In genomic region chr9:100351508-100351907, GRCh38 we compare ENCODE assay signal across 9 cellular contexts. TPM values are rescaled to one million over a fixed set of nuclear protein-coding genes. Genes with fewer than 3 reads are reported as not detected.
DNase-seq lines count a peak whose midpoint lies in the region; ATAC-seq, FAIRE-seq and TF ChIP-seq lines count a peak whose summit lies in the region.
"Had no signal": no experiment of that assay in that cellular context is flagged by ENCODE, and none has a peak within 500 bp of the region (broad histone marks: within the 10 kb centered on the region; RNA-seq: fewer than 3 reads in every experiment).

No MANE protein-coding gene starts in this region.

- H3K27me3 ChIP-seq in H7 (ENCODE audit: control insufficient read depth, insufficient read depth, low read length) (no peaks in the 10 kb centered on the region), gastroesophageal sphincter (no peaks in the 10 kb centered on the region), skeletal muscle satellite cell (ENCODE audit: control insufficient read depth, insufficient read depth, low read length) (no peaks in the 10 kb centered on the region), small intestine (ENCODE audit: control insufficient read depth in 2 of 2, insufficient read depth in 2 of 2, low read length in 2 of 2) (no peaks in the 10 kb centered on the region)

- H3K9me3 ChIP-seq in gastroesophageal sphincter (no peaks in the 10 kb centered on the region), skeletal muscle satellite cell (replicated peaks; ENCODE audit: low read length) (no peaks in the 10 kb centered on the region), small intestine (ENCODE audit: control insufficient read depth, low read depth) (no peaks in the 10 kb centered on the region)
- H3K9me3 ChIP-seq: mucosa of descending colon had no signal

- DNase-seq in H7 (no peak), small intestine (no peak)
- no peak for DNase-seq in effector CD8-positive, alpha-beta T cell (lab: John Stamatoyannopoulos, UW)

- H3K4me1 ChIP-seq in gastroesophageal sphincter (peaks cover 2 to 36% (median 10%) of the 10 kb centered on the region in 3 donors), skeletal muscle satellite cell (ENCODE audit: control insufficient read depth, insufficient read depth, low read length) (peaks cover 18% of the 10 kb centered on the region), small intestine (ENCODE audit: control insufficient read depth in 2 of 2, insufficient read depth in 1 of 2, low read depth in 1 of 2, low read length in 1 of 2) (peaks cover 2 to 7% of the 10 kb centered on the region in 2 donors)

- H3K9ac ChIP-seq in skeletal muscle satellite cell (ENCODE audit: low read depth, low read length), result peak overlapping the region; percentile 94

- TF ChIP-seq POLR2A in gastroesophageal sphincter (IDR thresholded peaks at IDR 0.05), result no peak

- no peak for TF ChIP-seq EP300 in gastroesophageal sphincter (IDR thresholded peaks at IDR 0.05)

- FAIRE-seq in small intestine (lab: Jason Lieb, UNC), result no peak

- H3K4me2 ChIP-seq in skeletal muscle satellite cell (ENCODE audit: low read length), result peak overlapping the region; percentile 87

- H3K36me3 ChIP-seq in H7 (replicated peaks; ENCODE audit: control insufficient read depth, insufficient read depth, low read length) (peaks cover 2% of the 10 kb centered on the region; the same call in 1 of the 2 replicates), gastroesophageal sphincter (no peaks in the 10 kb centered on the region), skeletal muscle satellite cell (ENCODE audit: insufficient read depth, low read length) (peaks cover 2% of the 10 kb centered on the region), small intestine (ENCODE audit: control insufficient read depth in 2 of 2, insufficient read depth in 2 of 2, low read length in 2 of 2) (peaks cover 0 to 3% of the 10 kb centered on the region in 2 donors)

- peak overlapping the region; percentile 85 for H3K4me3 ChIP-seq in H7 (ENCODE audit: insufficient read depth, low read depth, low read length)
- H3K4me3 ChIP-seq in gastroesophageal sphincter, result peak overlapping the region; percentile 92 to 96
- peak overlapping the region; percentile 82 for H3K4me3 ChIP-seq in skeletal muscle satellite cell (ENCODE audit: low read length)
- peak overlapping the region in 1 of 2 donors; percentile 80 for H3K4me3 ChIP-seq in small intestine (ENCODE audit: low read depth in 1 of 2, low read length in 2 of 2)

- TF ChIP-seq CTCF in VCaP (conservative IDR thresholded peaks at IDR 0.05), result no peak
- TF ChIP-seq CTCF in gastroesophageal sphincter (IDR thresholded peaks at IDR 0.05), result no peak

- H3K27ac ChIP-seq in VCaP (peak overlapping the region; percentile 89; the same call in 1 of the 2 replicates), gastroesophageal sphincter (no peak overlapping the region), small intestine (ENCODE audit: low read depth in 1 of 2, low read length in 1 of 2) (no peak overlapping the region)

- ATAC-seq in gastroesophageal sphincter, result no peak
- ATAC-seq in HG03378 (IDR thresholded peaks at IDR 0.05; ENCODE audit: unreplicated experiment), result no peak
- no peak for ATAC-seq in HG02884 (IDR thresholded peaks at IDR 0.05; ENCODE audit: unreplicated experiment)

- WGBS in gastroesophageal sphincter (ENCODE audit: low coverage in 1 of 2), 2 donors, result 32 to 54% methylated on average over 2 to 5 of the region's 5 CpGs
- 11 to 36% (median 24%) methylated on average over 5 of the region's 5 CpGs for WGBS in small intestine, 3 donors

RNA-seq across cellular contexts. Expression of gene TEX10, which starts 1.2 kb away (rescaled TPM):
- 44.9 and 57.2 TPM in 2 replicates for total RNA-seq in H7 (2014; rRNA removed; shearing (Covaris generic))
- total RNA-seq in gastroesophageal sphincter, result 10 to 100 TPM in 3 of 4 donors, 1 to 10 TPM in 1; 10.0 to 19.0 (median 13.7) TPM
- total RNA-seq in skeletal muscle satellite cell (2012; rRNA removed), result 43.6 and 45.9 TPM in 2 replicates
- polyA plus RNA-seq in small intestine, result 1 to 10 TPM; 4.1 to 6.7 (median 4.5) TPM
